Comparison of ENCODE assay signal across 18 cellular contexts in genomic region chr9:12633016-12633765, GRCh38. TPM values are rescaled to one million over a fixed set of nuclear protein-coding genes. Genes with fewer than 3 reads are reported as not detected.
DNase-seq lines count a peak whose midpoint lies in the region; ATAC-seq, FAIRE-seq and TF ChIP-seq lines count a peak whose summit lies in the region.
"Had no signal": no experiment of that assay in that cellular context is flagged by ENCODE, and none has a peak within 500 bp of the region (broad histone marks: within the 10 kb centered on the region; RNA-seq: fewer than 3 reads in every experiment).

No MANE protein-coding gene starts in this region.

- no peak overlapping the region for H3K4me3 Mint-ChIP-seq in progenitor cell of endocrine pancreas (ENCODE audit: low read depth)
- H3K4me3 Mint-ChIP-seq: CD4-positive, CD25-positive, alpha-beta regulatory T cell; H9 had no signal

- H3K36me3 Mint-ChIP-seq in progenitor cell of endocrine pancreas (ENCODE audit: insufficient read depth) = no peaks in the 10 kb centered on the region
- H3K36me3 Mint-ChIP-seq: CD4-positive, CD25-positive, alpha-beta regulatory T cell had no signal

- FAIRE-seq in TTC549 (lab: Jason Lieb, UNC) = peak; percentile 79
- no peak for FAIRE-seq in urothelium cell line (lab: Jason Lieb, UNC)
- FAIRE-seq: G401.6, GM12891 had no signal

- peaks cover 4% of the 10 kb centered on the region for H3K9me3 Mint-ChIP-seq in progenitor cell of endocrine pancreas (ENCODE audit: low read depth)
- H3K9me3 Mint-ChIP-seq: H9 had no signal

- no peak for ATAC-seq in GM18868 (IDR thresholded peaks at IDR 0.05; ENCODE audit: unreplicated experiment)

- H3K4me1 Mint-ChIP-seq in progenitor cell of endocrine pancreas (ENCODE audit: low read depth) = peaks cover 27% of the 10 kb centered on the region
- H3K4me1 Mint-ChIP-seq: CD4-positive, CD25-positive, alpha-beta regulatory T cell had no signal

- H3K27ac Mint-ChIP-seq in progenitor cell of endocrine pancreas = peak overlapping the region; percentile 25
- H3K27ac Mint-ChIP-seq: CD4-positive, CD25-positive, alpha-beta regulatory T cell; H9 had no signal

- DNase-seq in ACHN (peak; percentile 5), glomerular visceral epithelial cell (ENCODE audit: extremely low spot score) (peak; percentile 16), progenitor cell of endocrine pancreas (ENCODE audit: low spot score, unreplicated experiment) (no peak), NCI-H2196 treated with DMSO at 0.1 percent for 48 hours (lab: John Stamatoyannopoulos, UW; ENCODE audit: unreplicated experiment) (no peak), NCI-H128 (lab: John Stamatoyannopoulos, UW; ENCODE audit: unreplicated experiment) (no peak), urothelium cell line (ENCODE audit: low spot score) (no peak)
- DNase-seq: Calu3; CD4-positive, CD25-positive, alpha-beta regulatory T cell; DMS79 treated with DMSO at 0.1 percent for 48 hours; EL; GOT3; H9; IMR-90 had no signal

- TF ChIP-seq CTCF in progenitor cell of endocrine pancreas (IDR thresholded peaks at IDR 0.05; ENCODE audit: unreplicated experiment) = no peak

- H3K27me3 Mint-ChIP-seq in progenitor cell of endocrine pancreas = no peaks in the 10 kb centered on the region
- H3K27me3 Mint-ChIP-seq: CD4-positive, CD25-positive, alpha-beta regulatory T cell had no signal

- in situ Hi-C loops in ACHN (cut with HindIII; ENCODE audit: low pct_ligation_motif_present, low pct_unique_long_range_greater_than_20kb, low sequenced_read_pairs) = no loop called here

RNA-seq across cellular contexts. Expression of gene TYRP1, which starts 60.0 kb away (rescaled TPM):
- not detected in 2 replicates for total RNA-seq in progenitor cell of endocrine pancreas
- total RNA-seq: Calu3; CD4-positive, CD25-positive, alpha-beta regulatory T cell; H9; HT-29 had no signal

Comparison
In these comparisons a context has a peak if more than half of its experiments do, and no peak if none do; other contexts are left out.
1. DNase-seq: peak in ACHN (single experiment) and glomerular visceral epithelial cell (single experiment); none in progenitor cell of endocrine pancreas (single experiment), NCI-H2196 treated with DMSO at 0.1 percent for 48 hours (single experiment), NCI-H128 (single experiment) and urothelium cell line (single experiment).